9 cellular contexts compared by ENCODE assay signal in genomic region chr13:30872685-30873443, GRCh38. TPM values are rescaled to one million over a fixed set of nuclear protein-coding genes. Genes with fewer than 3 reads are reported as not detected.
DNase-seq lines count a peak whose midpoint lies in the region; ATAC-seq and TF ChIP-seq lines count a peak whose summit lies in the region.
"Had no signal": no experiment of that assay in that cellular context is flagged by ENCODE, and none has a peak within 500 bp of the region (broad histone marks: within the 10 kb centered on the region; RNA-seq: fewer than 3 reads in every experiment).

No MANE protein-coding gene starts in this region.

- peaks cover 11% of the 10 kb centered on the region for H3K4me1 Mint-ChIP-seq in MCF 10A (ENCODE audit: insufficient read depth, unreplicated experiment)
- H3K4me1 Mint-ChIP-seq: CD4-positive, CD25-positive, alpha-beta regulatory T cell had no signal

- H3K9me3 Mint-ChIP-seq in MCF 10A (ENCODE audit: unreplicated experiment) = no peaks in the 10 kb centered on the region
- H3K9me3 Mint-ChIP-seq: CD4-positive, CD25-positive, alpha-beta regulatory T cell had no signal

- peak in 1 of 2 donors; percentile 57 for DNase-seq in breast epithelium (ENCODE audit: low spot score in 2 of 2)
- no peak for DNase-seq in MCF 10A (ENCODE audit: unreplicated experiment)
- DNase-seq in caudate nucleus (lab: John Stamatoyannopoulos, UW) = peak in 42 of 61 donors; percentile 9 to 82 (median 40)
- DNase-seq in lung microvascular endothelial cell (ENCODE audit: low read depth in 2 of 2) = peak; percentile 87 to 95
- peak; percentile 58 to 89 for DNase-seq in vagina (ENCODE audit: extremely low spot score in 2 of 2)
- no peak for DNase-seq in SW 1271 (lab: John Stamatoyannopoulos, UW)
- DNase-seq: CD4-positive, CD25-positive, alpha-beta regulatory T cell had no signal

- TF ChIP-seq POLR2A in breast epithelium (IDR thresholded peaks at IDR 0.05) = no peak
- no peak for TF ChIP-seq POLR2A in vagina (IDR thresholded peaks at IDR 0.05)

- no TSS peak for BruUV-seq in MCF 10A (replicated peaks; lab: Mats Ljungman, UMichigan)

- CTCF ChIA-PET in MCF 10A (lab: Yijun Ruan, JAX) = interaction anchor here (0.6 kb wide), 1 partner anchor 8 kb away, joined by 4 read pairs; no protein-coding TSS in a partner anchor

- H3K36me3 Mint-ChIP-seq in MCF 10A (ENCODE audit: insufficient read depth, unreplicated experiment) = no peaks in the 10 kb centered on the region
- H3K36me3 Mint-ChIP-seq: CD4-positive, CD25-positive, alpha-beta regulatory T cell had no signal

- H3K9me3 ChIP-seq in breast epithelium (no peaks in the 10 kb centered on the region), vagina (no peaks in the 10 kb centered on the region)

- no peaks in the 10 kb centered on the region for H3K27me3 Mint-ChIP-seq in MCF 10A (ENCODE audit: insufficient read depth, unreplicated experiment)

- ATAC-seq in HG03045 (IDR thresholded peaks at IDR 0.05; ENCODE audit: unreplicated experiment) (no peak), HG02840 (IDR thresholded peaks at IDR 0.05; ENCODE audit: low FRiP score, unreplicated experiment) (no peak)

- H3K36me3 ChIP-seq in breast epithelium (no peaks in the 10 kb centered on the region), vagina (no peaks in the 10 kb centered on the region)

- intact Hi-C loops in breast epithelium (cut with DNase I; ENCODE audit: low total_unique reads) = no loop called here
- intact Hi-C loops in MCF 10A (cut with micrococcal nuclease) = no loop called here
- intact Hi-C loops in vagina (cut with DNase I) = no loop called here

- POLR2A ChIA-PET in MCF 10A (lab: Yijun Ruan, JAX) = no interaction called here

- TF ChIP-seq CTCF in breast epithelium (IDR thresholded peaks at IDR 0.05) (no peak), MCF 10A (IDR thresholded peaks at IDR 0.05; ENCODE audit: unreplicated experiment) (no peak), vagina (IDR thresholded peaks at IDR 0.05) (no peak)

- no peak overlapping the region for H3K4me3 Mint-ChIP-seq in MCF 10A (ENCODE audit: unreplicated experiment)
- H3K4me3 Mint-ChIP-seq: CD4-positive, CD25-positive, alpha-beta regulatory T cell had no signal

- no peak overlapping the region for H3K27ac Mint-ChIP-seq in MCF 10A (ENCODE audit: low read depth, unreplicated experiment)

- peak overlapping the region; percentile 68 to 74 for H3K27ac ChIP-seq in breast epithelium
- H3K27ac ChIP-seq in caudate nucleus (ENCODE audit: low read depth, low read length) = peak overlapping the region; percentile 6
- peak overlapping the region; percentile 88 for H3K27ac ChIP-seq in vagina

- H3K4me1 ChIP-seq in breast epithelium (no peaks in the 10 kb centered on the region), vagina (peaks cover 44% of the 10 kb centered on the region)

- H3K4me3 ChIP-seq in breast epithelium = no peak overlapping the region
- no peak overlapping the region for H3K4me3 ChIP-seq in vagina

- H3K27me3 ChIP-seq in breast epithelium = no peaks in the 10 kb centered on the region
- H3K27me3 ChIP-seq in vagina = no peaks in the 10 kb centered on the region

RNA-seq across cellular contexts. Expression of gene MEDAG, which starts 33.2 kb away (rescaled TPM):
- total RNA-seq in breast epithelium = 100 to 1,000 TPM in 1 of 3 donors, 10 to 100 TPM in 2; 76.2 to 142 (median 95.4) TPM
- total RNA-seq in MCF 10A (2022) = not detected in 2 replicates
- 27.2 and 170 TPM in 2 replicates for total RNA-seq in lung microvascular endothelial cell
- total RNA-seq in vagina = 46.4 TPM
- total RNA-seq: CD4-positive, CD25-positive, alpha-beta regulatory T cell had no signal

RNA-seq across cellular contexts. Expression of gene TEX26, which starts 59.6 kb away (rescaled TPM):
- total RNA-seq in breast epithelium (under 1 TPM in 2 of 3 donors, not detected in 1; 0.48 to 0.59 TPM), MCF 10A (2022) (not detected in 2 replicates), lung microvascular endothelial cell (not detected in 2 replicates), vagina (not detected)
- total RNA-seq: CD4-positive, CD25-positive, alpha-beta regulatory T cell had no signal

Comparison
In these comparisons a context has a peak if more than half of its experiments do, and no peak if none do; other contexts are left out.
1. RNA of gene MEDAG, which starts 33.2 kb away (total RNA-seq): 27.2 to 170 TPM in lung microvascular endothelial cell, 76.2 to 142 TPM in breast epithelium and 46.4 TPM in vagina (single experiment); not detected in MCF 10A; every median in the first group is over 10 times any median in the second.
2. DNase-seq: peak in caudate nucleus (42 of 61), lung microvascular endothelial cell (2 of 2) and vagina (2 of 2); none in MCF 10A (single experiment) and SW 1271 (0 of 2).
3. H3K27ac ChIP-seq: peak in every context shown above with its lines; median percentile 88 in vagina; 71 in breast epithelium; 6 in caudate nucleus.